Comparison of ENCODE assay signal across 1 cellular context in genomic region chr12:66665416-66665815, GRCh38.
TF ChIP-seq lines count a peak whose summit lies in the region.

No MANE protein-coding gene starts in this region.

TF ChIP-seq in IMR-90, 13 proteins besides CTCF, POLR2A, EP300 and RAD21 (continued from another document):
- TF ChIP-seq ELK1 (IDR thresholded peaks at IDR 0.05; ENCODE audit: borderline replicate concordance, low read depth, low read length) (no peak), CHD1 (IDR thresholded peaks at IDR 0.05; ENCODE audit: low read depth, low read length) (no peak), NFE2L2 (IDR thresholded peaks at IDR 0.05; ENCODE audit: low read depth, low read length) (no peak), MAZ (IDR thresholded peaks at IDR 0.05; ENCODE audit: borderline replicate concordance, low read depth, low read length) (no peak), MXI1 (IDR thresholded peaks at IDR 0.05; ENCODE audit: borderline replicate concordance, low read depth, low read length) (no peak), USF2 (IDR thresholded peaks at IDR 0.05; ENCODE audit: low read depth, low read length) (no peak), BHLHE40 (IDR thresholded peaks at IDR 0.05; ENCODE audit: low read depth, low read length) (no peak), RCOR1 (IDR thresholded peaks at IDR 0.05; ENCODE audit: insufficient replicate concordance, low read length) (no peak), CEBPB (IDR thresholded peaks at IDR 0.05; ENCODE audit: low read depth, low read length) (no peak), MAFK (IDR thresholded peaks at IDR 0.05; ENCODE audit: low read depth, low read length) (no peak), RFX5 (IDR thresholded peaks at IDR 0.05; ENCODE audit: low read depth, low read length) (no peak)
